In genomic region chr11:62601364-62602140, GRCh38 we compare ENCODE assay signal across 8 cellular contexts. TPM values are rescaled to one million over a fixed set of nuclear protein-coding genes. Genes with fewer than 3 reads are reported as not detected.
DNase-seq lines count a peak whose midpoint lies in the region; ATAC-seq and TF ChIP-seq lines count a peak whose summit lies in the region.

MTA2 (minus strand) TSS chr11:62601865; CDS start chr11:62601450, 415 bp downstream.

- H3K36me3 ChIP-seq in GM06990 (ENCODE audit: control insufficient read depth, insufficient read depth, low read length) = peaks cover 28% of the 10 kb centered on the region

- DNase-seq in GM06990 (ENCODE audit: extremely low read depth, insufficient read length) (peak; percentile 99), NCI-H1092 (lab: John Stamatoyannopoulos, UW) (peak; percentile 100), germinal center (ENCODE audit: low spot score) (peak; percentile 95), occipital lobe (lab: John Stamatoyannopoulos, UW) (peak; percentile 97)

- no peaks in the 10 kb centered on the region for H3K27me3 Mint-ChIP-seq in activated naive CD4-positive, alpha-beta T cell treated with anti-CD3 and anti-CD28 coated beads, Interleukin-2, amount 50 U/mL, for 24 hours

- no peaks in the 10 kb centered on the region for H3K27me3 ChIP-seq in GM06990 (replicated peaks; ENCODE audit: control insufficient read depth, insufficient read depth, low read length)

- peak; percentile 1 for TF ChIP-seq CTCF in GM06990 (IDR thresholded peaks at IDR 0.05; ENCODE audit: insufficient read depth, low read length, poor library complexity, severe bottlenecking)

- H3K4me3 Mint-ChIP-seq in activated naive CD4-positive, alpha-beta T cell treated with anti-CD3 and anti-CD28 coated beads, Interleukin-2, amount 50 U/mL, for 24 hours = peak within 1 kb of the TSS; percentile 98

- H3K27ac ChIP-seq in temporal lobe (ENCODE audit: low read depth, low read length) = peak within 1 kb of the TSS; percentile 88

- H3K27ac Mint-ChIP-seq in activated naive CD4-positive, alpha-beta T cell treated with anti-CD3 and anti-CD28 coated beads, Interleukin-2, amount 50 U/mL, for 24 hours = peak within 1 kb of the TSS; percentile 83

- no peaks in the 10 kb centered on the region for H3K9me3 Mint-ChIP-seq in activated naive CD4-positive, alpha-beta T cell treated with anti-CD3 and anti-CD28 coated beads, Interleukin-2, amount 50 U/mL, for 24 hours

- peak; percentile 71 for ATAC-seq in HG02588 (IDR thresholded peaks at IDR 0.05; ENCODE audit: unreplicated experiment)
- peak; percentile 92 for ATAC-seq in SK-N-SH treated with all-trans-retinoic acid at 6 μM for 48 hours

- peak within 1 kb of the TSS; percentile 93 for H3K4me3 ChIP-seq in GM06990 (replicated peaks; ENCODE audit: low read depth, low read length)

- H3K36me3 Mint-ChIP-seq in activated naive CD4-positive, alpha-beta T cell treated with anti-CD3 and anti-CD28 coated beads, Interleukin-2, amount 50 U/mL, for 24 hours = peaks cover 35% of the 10 kb centered on the region

- H3K4me1 Mint-ChIP-seq in activated naive CD4-positive, alpha-beta T cell treated with anti-CD3 and anti-CD28 coated beads, Interleukin-2, amount 50 U/mL, for 24 hours = peaks cover 53% of the 10 kb centered on the region

TF ChIP-seq in SK-N-SH treated with all-trans-retinoic acid at 6 μM for 48 hours, 23 proteins besides CTCF, POLR2A, EP300 and RAD21:
- TF ChIP-seq, protein P1, sequence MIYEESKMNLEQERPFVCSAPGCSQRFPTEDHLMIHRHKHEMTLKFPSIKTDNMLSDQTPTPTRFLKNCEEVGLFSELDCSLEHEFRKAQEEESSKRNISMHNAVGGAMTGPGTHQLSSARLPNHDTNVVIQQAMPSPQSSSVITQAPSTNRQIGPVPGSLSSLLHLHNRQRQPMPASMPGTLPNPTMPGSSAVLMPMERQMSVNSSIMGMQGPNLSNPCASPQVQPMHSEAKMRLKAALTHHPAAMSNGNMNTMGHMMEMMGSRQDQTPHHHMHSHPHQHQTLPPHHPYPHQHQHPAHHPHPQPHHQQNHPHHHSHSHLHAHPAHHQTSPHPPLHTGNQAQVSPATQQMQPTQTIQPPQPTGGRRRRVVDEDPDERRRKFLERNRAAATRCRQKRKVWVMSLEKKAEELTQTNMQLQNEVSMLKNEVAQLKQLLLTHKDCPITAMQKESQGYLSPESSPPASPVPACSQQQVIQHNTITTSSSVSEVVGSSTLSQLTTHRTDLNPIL (CRISPR knock-in tag; IDR thresholded peaks at IDR 0.05; ENCODE audit: low read depth) = no peak
- TF ChIP-seq SNAI2 (CRISPR knock-in tag; IDR thresholded peaks at IDR 0.05) = no peak
- 0 out of 2 replicates have a peak, but pooled peaks have one; percentile 33 for TF ChIP-seq GLIS3 (CRISPR knock-in tag; IDR thresholded peaks at IDR 0.05)
- no peak for TF ChIP-seq TOX (CRISPR knock-in tag; IDR thresholded peaks at IDR 0.05; ENCODE audit: borderline replicate concordance)

RNA-seq across cellular contexts. Expression of gene MTA2, which starts in this region (rescaled TPM):
- total RNA-seq in occipital lobe = 129 TPM
- 83.6 TPM for total RNA-seq in temporal lobe

Comparison
In these comparisons a context has a peak if more than half of its experiments do, and no peak if none do; other contexts are left out.
1. Peak in every context shown above with its lines: DNase-seq, ATAC-seq, H3K4me3 ChIP-seq and H3K27ac ChIP-seq.